ENCODE assay signal across 18 cellular contexts in the genomic region with DNA sequence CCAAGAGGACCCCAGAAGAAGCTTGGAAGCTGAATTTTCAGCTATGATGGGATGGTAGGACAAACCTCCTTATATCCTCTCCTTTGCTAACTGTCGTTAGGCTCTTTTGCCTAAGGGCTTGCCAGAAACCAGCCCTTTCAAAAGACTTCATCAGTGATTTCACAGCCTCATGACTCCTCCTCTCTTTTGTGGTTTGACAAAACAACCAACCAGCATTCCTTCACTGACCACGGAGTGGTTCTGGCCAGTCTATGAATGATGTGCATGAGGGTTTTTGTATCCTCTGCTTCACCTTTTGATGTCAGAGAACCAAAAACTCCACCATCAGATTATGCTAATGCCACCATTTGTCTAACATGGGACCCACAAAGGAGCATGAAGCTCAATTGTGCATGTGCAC.
A peak's percentile ranks its signal among the peaks of the same experiment; 100 is the strongest.
DNase-seq lines count a peak whose midpoint lies in the region; ATAC-seq and TF ChIP-seq lines count a peak whose summit lies in the region.
"Had no signal": no experiment of that assay in that cellular context is flagged by ENCODE, and none has a peak within 500 bp of the region (broad histone marks: within the 10 kb centered on the region; RNA-seq: fewer than 3 reads in every experiment).

No MANE protein-coding gene starts in this region.

- no peak for TF ChIP-seq POLR2A in thyroid gland (IDR thresholded peaks at IDR 0.05)

- no peaks in the 10 kb centered on the region for H3K36me3 Mint-ChIP-seq in activated naive CD8-positive, alpha-beta T cell treated with anti-CD3 and anti-CD28 coated beads, Interleukin-2, amount 50 U/mL, for 24 hours (ENCODE audit: low read depth)
- H3K36me3 Mint-ChIP-seq: stimulated activated naive B cell treated with anti-CD40 and anti-IgM and Interleukin-4, amounts not matched to agents 10 μg/mL and 1 μg/mL and 100 μg/mL, for 72 hours had no signal

- no peaks in the 10 kb centered on the region for H3K27me3 Mint-ChIP-seq in activated naive CD8-positive, alpha-beta T cell treated with anti-CD3 and anti-CD28 coated beads, Interleukin-2, amount 50 U/mL, for 24 hours

- no peaks in the 10 kb centered on the region for H3K27me3 ChIP-seq in BLaER1
- H3K27me3 ChIP-seq in thyroid gland, result no peaks in the 10 kb centered on the region
- H3K27me3 ChIP-seq: esophagus squamous epithelium had no signal

- no peak for TF ChIP-seq CTCF in thyroid gland (IDR thresholded peaks at IDR 0.05)

- no peaks in the 10 kb centered on the region for H4K20me1 ChIP-seq in BLaER1

- peaks cover 10% of the 10 kb centered on the region for H3K9me3 Mint-ChIP-seq in activated naive CD8-positive, alpha-beta T cell treated with anti-CD3 and anti-CD28 coated beads, Interleukin-2, amount 50 U/mL, for 24 hours

- DNase-seq in HK-2 (ENCODE audit: unreplicated experiment), result peak; percentile 18
- no peak for DNase-seq in activated naive CD8-positive, alpha-beta T cell treated with anti-CD3 and anti-CD28 coated beads, Interleukin-2, amount 50 U/mL, for 24 hours
- peak; percentile 35 for DNase-seq in foreskin melanocyte
- DNase-seq in left colon, result no peak
- DNase-seq in thyroid gland, result no peak
- DNase-seq in DMS79 (lab: John Stamatoyannopoulos, UW), result no peak
- DNase-seq: amniotic stem cell; COR-L47; cortex of kidney; esophagus squamous epithelium; KG1; naive thymus-derived CD4-positive, alpha-beta T cell; NCI-H1436 treated with DMSO at 0.1 percent for 48 hours; NCI-H345; stimulated activated naive B cell treated with anti-CD40 and anti-IgM and Interleukin-4, amounts not matched to agents 10 μg/mL and 1 μg/mL and 100 μg/mL, for 72 hours had no signal

- no peak overlapping the region for H3K9ac ChIP-seq in BLaER1

- no peak overlapping the region for H3K4me3 Mint-ChIP-seq in activated naive CD8-positive, alpha-beta T cell treated with anti-CD3 and anti-CD28 coated beads, Interleukin-2, amount 50 U/mL, for 24 hours
- H3K4me3 Mint-ChIP-seq: naive thymus-derived CD4-positive, alpha-beta T cell; stimulated activated naive B cell treated with anti-CD40 and anti-IgM and Interleukin-4, amounts not matched to agents 10 μg/mL and 1 μg/mL and 100 μg/mL, for 72 hours had no signal

- H3K27ac Mint-ChIP-seq in activated naive CD8-positive, alpha-beta T cell treated with anti-CD3 and anti-CD28 coated beads, Interleukin-2, amount 50 U/mL, for 24 hours, result no peak overlapping the region
- H3K27ac Mint-ChIP-seq: naive thymus-derived CD4-positive, alpha-beta T cell; stimulated activated naive B cell treated with anti-CD40 and anti-IgM and Interleukin-4, amounts not matched to agents 10 μg/mL and 1 μg/mL and 100 μg/mL, for 72 hours had no signal

- H3K4me3 ChIP-seq in BLaER1, result no peak overlapping the region
- no peak overlapping the region for H3K4me3 ChIP-seq in thyroid gland (replicated peaks in 1 of 3)
- H3K4me3 ChIP-seq: esophagus squamous epithelium, smooth muscle cell had no signal

- intact Hi-C loops in left colon (cut with DNase I, micrococcal nuclease) (no loop called here), thyroid gland (cut with DNase I) (no loop called here)

- H3K4me1 Mint-ChIP-seq in activated naive CD8-positive, alpha-beta T cell treated with anti-CD3 and anti-CD28 coated beads, Interleukin-2, amount 50 U/mL, for 24 hours, result peaks cover 23% of the 10 kb centered on the region
- H3K4me1 Mint-ChIP-seq: stimulated activated naive B cell treated with anti-CD40 and anti-IgM and Interleukin-4, amounts not matched to agents 10 μg/mL and 1 μg/mL and 100 μg/mL, for 72 hours had no signal

- H3K36me3 ChIP-seq in BLaER1 (no peaks in the 10 kb centered on the region), thyroid gland (no peaks in the 10 kb centered on the region)
- H3K36me3 ChIP-seq: esophagus squamous epithelium had no signal

- H3K9me3 ChIP-seq in BLaER1, result peaks cover 6% of the 10 kb centered on the region
- H3K9me3 ChIP-seq in thyroid gland, result no peaks in the 10 kb centered on the region

- H3K4me2 ChIP-seq in BLaER1, result peak overlapping the region; percentile 23; the same call in 1 of the 2 replicates
- H3K4me2 ChIP-seq: smooth muscle cell had no signal

- ATAC-seq in activated naive CD8-positive, alpha-beta T cell treated with anti-CD3 and anti-CD28 coated beads, Interleukin-2, amount 50 U/mL, for 24 hours, result peak; percentile 50
- no peak for ATAC-seq in left colon
- no peak for ATAC-seq in HG02970 (IDR thresholded peaks at IDR 0.05; ENCODE audit: low FRiP score, unreplicated experiment)
- ATAC-seq: naive thymus-derived CD4-positive, alpha-beta T cell; stimulated activated naive B cell treated with anti-CD40 and anti-IgM and Interleukin-4, amounts not matched to agents 10 μg/mL and 1 μg/mL and 100 μg/mL, for 72 hours had no signal

- WGBS in thyroid gland, 2 donors, result 64 to 76% methylated on average over 2 of the region's 2 CpGs

- H3K4me1 ChIP-seq in BLaER1 (peaks cover 6% of the 10 kb centered on the region; the same call in 1 of the 2 replicates), thyroid gland (no peaks in the 10 kb centered on the region)
- H3K4me1 ChIP-seq: esophagus squamous epithelium had no signal

- H3K27ac ChIP-seq in BLaER1 (no peak overlapping the region), thyroid gland (no peak overlapping the region)
- H3K27ac ChIP-seq: esophagus squamous epithelium had no signal

Comparison
In these comparisons a context has a peak if more than half of its experiments do, and no peak if none do; other contexts are left out.
1. DNase-seq: peak in HK-2 (single experiment) and foreskin melanocyte (single experiment); none in activated naive CD8-positive, alpha-beta T cell treated with anti-CD3 and anti-CD28 coated beads, Interleukin-2, amount 50 U/mL, for 24 hours (single experiment), left colon (0 of 2), thyroid gland (0 of 2) and DMS79 (single experiment).